1 cellular context compared by ENCODE assay signal in the genomic region with DNA sequence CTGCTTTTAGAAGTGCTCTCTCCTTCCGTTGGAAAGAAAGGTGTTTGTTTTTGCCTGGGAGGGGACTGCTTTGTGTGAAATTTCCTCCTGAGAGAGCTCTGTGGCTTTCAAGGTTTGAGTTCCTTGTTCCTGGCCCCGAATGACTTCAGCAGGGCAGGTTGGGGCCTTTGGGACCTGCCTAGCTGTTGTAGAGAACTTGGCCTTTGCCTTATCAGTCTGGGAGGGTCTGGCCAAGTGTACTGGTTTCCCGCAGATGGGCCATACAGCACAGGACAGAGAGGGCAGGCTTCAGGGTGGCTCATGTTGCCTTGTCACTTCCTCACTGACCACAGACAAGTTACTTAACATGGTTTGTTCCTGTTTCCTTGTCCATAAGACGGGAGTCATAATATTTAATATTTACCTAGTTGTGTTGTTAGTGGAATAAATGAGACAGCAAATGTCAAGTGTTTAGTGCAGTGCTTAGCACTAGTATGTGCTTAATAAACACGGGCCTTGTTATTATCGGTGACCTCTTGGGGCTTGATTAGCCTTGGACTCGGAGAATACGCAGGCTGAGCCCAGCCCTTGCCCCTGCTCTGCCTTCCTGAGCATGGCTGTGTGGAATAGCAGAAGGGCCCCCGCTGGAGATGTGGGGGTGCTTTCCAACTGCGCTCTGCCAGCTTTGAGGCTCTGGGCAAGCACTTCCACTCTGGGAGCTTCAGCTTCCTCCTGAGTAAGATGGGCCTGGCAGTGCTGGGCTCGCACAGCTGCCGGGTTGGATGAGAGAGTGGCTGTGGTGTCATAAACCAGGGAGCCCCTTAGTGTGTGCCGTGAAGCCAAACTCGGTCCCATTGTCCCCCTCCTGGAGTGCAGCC.
TF ChIP-seq lines count a peak whose summit lies in the region.

No MANE protein-coding gene starts in this region.

TF ChIP-seq in K562, 482 proteins besides CTCF, POLR2A, EP300 and RAD21 (continued from another document and continues in another):
- TF ChIP-seq, protein P1, sequence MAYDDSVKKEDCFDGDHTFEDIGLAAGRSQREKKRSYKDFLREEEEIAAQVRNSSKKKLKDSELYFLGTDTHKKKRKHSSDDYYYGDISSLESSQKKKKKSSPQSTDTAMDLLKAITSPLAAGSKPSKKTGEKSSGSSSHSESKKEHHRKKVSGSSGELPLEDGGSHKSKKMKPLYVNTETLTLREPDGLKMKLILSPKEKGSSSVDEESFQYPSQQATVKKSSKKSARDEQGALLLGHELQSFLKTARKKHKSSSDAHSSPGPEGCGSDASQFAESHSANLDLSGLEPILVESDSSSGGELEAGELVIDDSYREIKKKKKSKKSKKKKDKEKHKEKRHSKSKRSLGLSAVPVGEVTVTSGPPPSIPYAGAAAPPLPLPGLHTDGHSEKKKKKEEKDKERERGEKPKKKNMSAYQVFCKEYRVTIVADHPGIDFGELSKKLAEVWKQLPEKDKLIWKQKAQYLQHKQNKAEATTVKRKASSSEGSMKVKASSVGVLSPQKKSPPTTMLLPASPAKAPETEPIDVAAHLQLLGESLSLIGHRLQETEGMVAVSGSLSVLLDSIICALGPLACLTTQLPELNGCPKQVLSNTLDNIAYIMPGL (CRISPR knock-in tag; IDR thresholded peaks at IDR 0.05) = no peak
- TF ChIP-seq TBP (optimal IDR thresholded peaks at IDR 0.05; ENCODE audit: low read depth, low read length) = no peak
- 0 out of 2 replicates have a peak, but pooled peaks have one; percentile 51 for TF ChIP-seq DPF2 (IDR thresholded peaks at IDR 0.05)
- TF ChIP-seq, protein P2, sequence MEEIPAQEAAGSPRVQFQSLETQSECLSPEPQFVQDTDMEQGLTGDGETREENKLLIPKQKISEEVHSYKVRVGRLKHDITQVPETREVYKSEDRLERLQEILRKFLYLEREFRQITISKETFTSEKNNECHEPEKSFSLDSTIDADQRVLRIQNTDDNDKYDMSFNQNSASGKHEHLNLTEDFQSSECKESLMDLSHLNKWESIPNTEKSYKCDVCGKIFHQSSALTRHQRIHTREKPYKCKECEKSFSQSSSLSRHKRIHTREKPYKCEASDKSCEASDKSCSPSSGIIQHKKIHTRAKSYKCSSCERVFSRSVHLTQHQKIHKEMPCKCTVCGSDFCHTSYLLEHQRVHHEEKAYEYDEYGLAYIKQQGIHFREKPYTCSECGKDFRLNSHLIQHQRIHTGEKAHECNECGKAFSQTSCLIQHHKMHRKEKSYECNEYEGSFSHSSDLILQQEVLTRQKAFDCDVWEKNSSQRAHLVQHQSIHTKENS (CRISPR knock-in tag; IDR thresholded peaks at IDR 0.05) = no peak
- no peak for TF ChIP-seq NFRKB (IDR thresholded peaks at IDR 0.05; ENCODE audit: low read depth)
- no peak for TF ChIP-seq FIP1L1 (IDR thresholded peaks at IDR 0.05; ENCODE audit: low read depth, low read length, poor library complexity, severe bottlenecking)
- no peak for TF ChIP-seq POLR2B (IDR thresholded peaks at IDR 0.05; ENCODE audit: low read depth, partially characterized antibody)
- TF ChIP-seq, protein P3, sequence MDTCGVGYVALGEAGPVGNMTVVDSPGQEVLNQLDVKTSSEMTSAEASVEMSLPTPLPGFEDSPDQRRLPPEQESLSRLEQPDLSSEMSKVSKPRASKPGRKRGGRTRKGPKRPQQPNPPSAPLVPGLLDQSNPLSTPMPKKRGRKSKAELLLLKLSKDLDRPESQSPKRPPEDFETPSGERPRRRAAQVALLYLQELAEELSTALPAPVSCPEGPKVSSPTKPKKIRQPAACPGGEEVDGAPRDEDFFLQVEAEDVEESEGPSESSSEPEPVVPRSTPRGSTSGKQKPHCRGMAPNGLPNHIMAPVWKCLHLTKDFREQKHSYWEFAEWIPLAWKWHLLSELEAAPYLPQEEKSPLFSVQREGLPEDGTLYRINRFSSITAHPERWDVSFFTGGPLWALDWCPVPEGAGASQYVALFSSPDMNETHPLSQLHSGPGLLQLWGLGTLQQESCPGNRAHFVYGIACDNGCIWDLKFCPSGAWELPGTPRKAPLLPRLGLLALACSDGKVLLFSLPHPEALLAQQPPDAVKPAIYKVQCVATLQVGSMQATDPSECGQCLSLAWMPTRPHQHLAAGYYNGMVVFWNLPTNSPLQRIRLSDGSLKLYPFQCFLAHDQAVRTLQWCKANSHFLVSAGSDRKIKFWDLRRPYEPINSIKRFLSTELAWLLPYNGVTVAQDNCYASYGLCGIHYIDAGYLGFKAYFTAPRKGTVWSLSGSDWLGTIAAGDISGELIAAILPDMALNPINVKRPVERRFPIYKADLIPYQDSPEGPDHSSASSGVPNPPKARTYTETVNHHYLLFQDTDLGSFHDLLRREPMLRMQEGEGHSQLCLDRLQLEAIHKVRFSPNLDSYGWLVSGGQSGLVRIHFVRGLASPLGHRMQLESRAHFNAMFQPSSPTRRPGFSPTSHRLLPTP (IDR thresholded peaks at IDR 0.05; ENCODE audit: borderline replicate concordance, extremely low read depth, insufficient read length) = no peak
- TF ChIP-seq ZNF175 (CRISPR knock-in tag; IDR thresholded peaks at IDR 0.05; ENCODE audit: low read depth) = 0 out of 2 replicates have a peak, but pooled peaks have one; percentile 55
- peak; percentile 40; the same call in 1 of the 2 replicates for TF ChIP-seq ESRRA (IDR thresholded peaks at IDR 0.05; ENCODE audit: borderline replicate concordance, low read depth)
- TF ChIP-seq, protein P4, sequence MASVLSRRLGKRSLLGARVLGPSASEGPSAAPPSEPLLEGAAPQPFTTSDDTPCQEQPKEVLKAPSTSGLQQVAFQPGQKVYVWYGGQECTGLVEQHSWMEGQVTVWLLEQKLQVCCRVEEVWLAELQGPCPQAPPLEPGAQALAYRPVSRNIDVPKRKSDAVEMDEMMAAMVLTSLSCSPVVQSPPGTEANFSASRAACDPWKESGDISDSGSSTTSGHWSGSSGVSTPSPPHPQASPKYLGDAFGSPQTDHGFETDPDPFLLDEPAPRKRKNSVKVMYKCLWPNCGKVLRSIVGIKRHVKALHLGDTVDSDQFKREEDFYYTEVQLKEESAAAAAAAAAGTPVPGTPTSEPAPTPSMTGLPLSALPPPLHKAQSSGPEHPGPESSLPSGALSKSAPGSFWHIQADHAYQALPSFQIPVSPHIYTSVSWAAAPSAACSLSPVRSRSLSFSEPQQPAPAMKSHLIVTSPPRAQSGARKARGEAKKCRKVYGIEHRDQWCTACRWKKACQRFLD (CRISPR knock-in tag; IDR thresholded peaks at IDR 0.05) = peak; percentile 57
- no peak for TF ChIP-seq CSDE1 (IDR thresholded peaks at IDR 0.05)
- TF ChIP-seq ZNF778 (CRISPR knock-in tag; IDR thresholded peaks at IDR 0.05) = no peak
- no peak for TF ChIP-seq CBFB (CRISPR knock-in tag; IDR thresholded peaks at IDR 0.05)
- no peak for TF ChIP-seq XRCC3 (IDR thresholded peaks at IDR 0.05)
- no peak for TF ChIP-seq CAMTA2 (CRISPR knock-in tag; conservative IDR thresholded peaks at IDR 0.05)
- no peak for TF ChIP-seq ATF1 (CRISPR knock-in tag; IDR thresholded peaks at IDR 0.05)
- peak; percentile 38; the same call in 1 of the 2 replicates for TF ChIP-seq ATF1 (tag; IDR thresholded peaks at IDR 0.05)
- TF ChIP-seq ZNF830 (CRISPR knock-in tag; IDR thresholded peaks at IDR 0.05) = no peak
- no peak for TF ChIP-seq HDAC6 (IDR thresholded peaks at IDR 0.05; ENCODE audit: low read depth, low read length)
- no peak for TF ChIP-seq NR2C1 (IDR thresholded peaks at IDR 0.05)
- 0 out of 2 replicates have a peak, but pooled peaks have one; percentile 36 for TF ChIP-seq NR2C1 (tag; IDR thresholded peaks at IDR 0.05)
- TF ChIP-seq, protein P5, sequence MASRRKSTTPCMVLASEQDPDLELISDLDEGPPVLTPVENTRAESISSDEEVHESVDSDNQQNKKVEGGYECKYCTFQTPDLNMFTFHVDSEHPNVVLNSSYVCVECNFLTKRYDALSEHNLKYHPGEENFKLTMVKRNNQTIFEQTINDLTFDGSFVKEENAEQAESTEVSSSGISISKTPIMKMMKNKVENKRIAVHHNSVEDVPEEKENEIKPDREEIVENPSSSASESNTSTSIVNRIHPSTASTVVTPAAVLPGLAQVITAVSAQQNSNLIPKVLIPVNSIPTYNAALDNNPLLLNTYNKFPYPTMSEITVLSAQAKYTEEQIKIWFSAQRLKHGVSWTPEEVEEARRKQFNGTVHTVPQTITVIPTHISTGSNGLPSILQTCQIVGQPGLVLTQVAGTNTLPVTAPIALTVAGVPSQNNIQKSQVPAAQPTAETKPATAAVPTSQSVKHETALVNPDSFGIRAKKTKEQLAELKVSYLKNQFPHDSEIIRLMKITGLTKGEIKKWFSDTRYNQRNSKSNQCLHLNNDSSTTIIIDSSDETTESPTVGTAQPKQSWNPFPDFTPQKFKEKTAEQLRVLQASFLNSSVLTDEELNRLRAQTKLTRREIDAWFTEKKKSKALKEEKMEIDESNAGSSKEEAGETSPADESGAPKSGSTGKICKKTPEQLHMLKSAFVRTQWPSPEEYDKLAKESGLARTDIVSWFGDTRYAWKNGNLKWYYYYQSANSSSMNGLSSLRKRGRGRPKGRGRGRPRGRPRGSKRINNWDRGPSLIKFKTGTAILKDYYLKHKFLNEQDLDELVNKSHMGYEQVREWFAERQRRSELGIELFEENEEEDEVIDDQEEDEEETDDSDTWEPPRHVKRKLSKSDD (conservative IDR thresholded peaks at IDR 0.05; ENCODE audit: low read length) = no peak
- TF ChIP-seq RBM22 (IDR thresholded peaks at IDR 0.05; ENCODE audit: low read depth, low read length, poor library complexity, severe bottlenecking) = no peak
- peak; percentile 68; the same call in 1 of the 2 replicates for TF ChIP-seq ZBTB7A (IDR thresholded peaks at IDR 0.05; ENCODE audit: borderline replicate concordance, control insufficient read depth, low read depth, low read length)
- TF ChIP-seq ZNF444 (CRISPR knock-in tag; IDR thresholded peaks at IDR 0.05) = no peak
- no peak for TF ChIP-seq DNMT1 (IDR thresholded peaks at IDR 0.05)
- no peak for TF ChIP-seq L3MBTL2 (IDR thresholded peaks at IDR 0.05)
- no peak for TF ChIP-seq KLF13 (tag; IDR thresholded peaks at IDR 0.05; ENCODE audit: borderline replicate concordance, low read depth)
- TF ChIP-seq, protein P6, sequence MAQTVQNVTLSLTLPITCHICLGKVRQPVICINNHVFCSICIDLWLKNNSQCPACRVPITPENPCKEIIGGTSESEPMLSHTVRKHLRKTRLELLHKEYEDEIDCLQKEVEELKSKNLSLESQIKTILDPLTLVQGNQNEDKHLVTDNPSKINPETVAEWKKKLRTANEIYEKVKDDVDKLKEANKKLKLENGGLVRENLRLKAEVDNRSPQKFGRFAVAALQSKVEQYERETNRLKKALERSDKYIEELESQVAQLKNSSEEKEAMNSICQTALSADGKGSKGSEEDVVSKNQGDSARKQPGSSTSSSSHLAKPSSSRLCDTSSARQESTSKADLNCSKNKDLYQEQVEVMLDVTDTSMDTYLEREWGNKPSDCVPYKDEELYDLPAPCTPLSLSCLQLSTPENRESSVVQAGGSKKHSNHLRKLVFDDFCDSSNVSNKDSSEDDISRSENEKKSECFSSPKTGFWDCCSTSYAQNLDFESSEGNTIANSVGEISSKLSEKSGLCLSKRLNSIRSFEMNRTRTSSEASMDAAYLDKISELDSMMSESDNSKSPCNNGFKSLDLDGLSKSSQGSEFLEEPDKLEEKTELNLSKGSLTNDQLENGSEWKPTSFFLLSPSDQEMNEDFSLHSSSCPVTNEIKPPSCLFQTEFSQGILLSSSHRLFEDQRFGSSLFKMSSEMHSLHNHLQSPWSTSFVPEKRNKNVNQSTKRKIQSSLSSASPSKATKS (CRISPR knock-in tag; IDR thresholded peaks at IDR 0.05) = no peak
- TF ChIP-seq, protein P7, sequence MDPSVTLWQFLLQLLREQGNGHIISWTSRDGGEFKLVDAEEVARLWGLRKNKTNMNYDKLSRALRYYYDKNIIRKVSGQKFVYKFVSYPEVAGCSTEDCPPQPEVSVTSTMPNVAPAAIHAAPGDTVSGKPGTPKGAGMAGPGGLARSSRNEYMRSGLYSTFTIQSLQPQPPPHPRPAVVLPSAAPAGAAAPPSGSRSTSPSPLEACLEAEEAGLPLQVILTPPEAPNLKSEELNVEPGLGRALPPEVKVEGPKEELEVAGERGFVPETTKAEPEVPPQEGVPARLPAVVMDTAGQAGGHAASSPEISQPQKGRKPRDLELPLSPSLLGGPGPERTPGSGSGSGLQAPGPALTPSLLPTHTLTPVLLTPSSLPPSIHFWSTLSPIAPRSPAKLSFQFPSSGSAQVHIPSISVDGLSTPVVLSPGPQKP (CRISPR knock-in tag; IDR thresholded peaks at IDR 0.05) = no peak
- TF ChIP-seq PHF8 (IDR thresholded peaks at IDR 0.05; ENCODE audit: borderline replicate concordance, low read length) = no peak
- TF ChIP-seq ELF4 (CRISPR knock-in tag; IDR thresholded peaks at IDR 0.05) = no peak
- TF ChIP-seq ASH1L (IDR thresholded peaks at IDR 0.05; ENCODE audit: borderline replicate concordance, low read depth, partially characterized antibody) = no peak
- TF ChIP-seq, protein P8, sequence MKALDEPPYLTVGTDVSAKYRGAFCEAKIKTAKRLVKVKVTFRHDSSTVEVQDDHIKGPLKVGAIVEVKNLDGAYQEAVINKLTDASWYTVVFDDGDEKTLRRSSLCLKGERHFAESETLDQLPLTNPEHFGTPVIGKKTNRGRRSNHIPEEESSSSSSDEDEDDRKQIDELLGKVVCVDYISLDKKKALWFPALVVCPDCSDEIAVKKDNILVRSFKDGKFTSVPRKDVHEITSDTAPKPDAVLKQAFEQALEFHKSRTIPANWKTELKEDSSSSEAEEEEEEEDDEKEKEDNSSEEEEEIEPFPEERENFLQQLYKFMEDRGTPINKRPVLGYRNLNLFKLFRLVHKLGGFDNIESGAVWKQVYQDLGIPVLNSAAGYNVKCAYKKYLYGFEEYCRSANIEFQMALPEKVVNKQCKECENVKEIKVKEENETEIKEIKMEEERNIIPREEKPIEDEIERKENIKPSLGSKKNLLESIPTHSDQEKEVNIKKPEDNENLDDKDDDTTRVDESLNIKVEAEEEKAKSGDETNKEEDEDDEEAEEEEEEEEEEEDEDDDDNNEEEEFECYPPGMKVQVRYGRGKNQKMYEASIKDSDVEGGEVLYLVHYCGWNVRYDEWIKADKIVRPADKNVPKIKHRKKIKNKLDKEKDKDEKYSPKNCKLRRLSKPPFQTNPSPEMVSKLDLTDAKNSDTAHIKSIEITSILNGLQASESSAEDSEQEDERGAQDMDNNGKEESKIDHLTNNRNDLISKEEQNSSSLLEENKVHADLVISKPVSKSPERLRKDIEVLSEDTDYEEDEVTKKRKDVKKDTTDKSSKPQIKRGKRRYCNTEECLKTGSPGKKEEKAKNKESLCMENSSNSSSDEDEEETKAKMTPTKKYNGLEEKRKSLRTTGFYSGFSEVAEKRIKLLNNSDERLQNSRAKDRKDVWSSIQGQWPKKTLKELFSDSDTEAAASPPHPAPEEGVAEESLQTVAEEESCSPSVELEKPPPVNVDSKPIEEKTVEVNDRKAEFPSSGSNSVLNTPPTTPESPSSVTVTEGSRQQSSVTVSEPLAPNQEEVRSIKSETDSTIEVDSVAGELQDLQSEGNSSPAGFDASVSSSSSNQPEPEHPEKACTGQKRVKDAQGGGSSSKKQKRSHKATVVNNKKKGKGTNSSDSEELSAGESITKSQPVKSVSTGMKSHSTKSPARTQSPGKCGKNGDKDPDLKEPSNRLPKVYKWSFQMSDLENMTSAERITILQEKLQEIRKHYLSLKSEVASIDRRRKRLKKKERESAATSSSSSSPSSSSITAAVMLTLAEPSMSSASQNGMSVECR (CRISPR knock-in tag; IDR thresholded peaks at IDR 0.05) = 0 out of 2 replicates have a peak, but pooled peaks have one; percentile 29
